Comparison of ENCODE assay signal across 11 cellular contexts in genomic region chr1:197915217-197915616, GRCh38. TPM values are rescaled to one million over a fixed set of nuclear protein-coding genes. Genes with fewer than 3 reads are reported as not detected.
A peak's percentile ranks its signal among the peaks of the same experiment; 100 is the strongest.
DNase-seq lines count a peak whose midpoint lies in the region; ATAC-seq and TF ChIP-seq lines count a peak whose summit lies in the region.
"Had no signal": no experiment of that assay in that cellular context is flagged by ENCODE, and none has a peak within 500 bp of the region (broad histone marks: within the 10 kb centered on the region; RNA-seq: fewer than 3 reads in every experiment).

No MANE protein-coding gene starts in this region.

- H3K4me3 Mint-ChIP-seq in activated naive CD8-positive, alpha-beta T cell, result peak overlapping the region; percentile 84
- no peak overlapping the region for H3K4me3 Mint-ChIP-seq in activated naive CD8-positive, alpha-beta T cell treated with anti-CD3 and anti-CD28 coated beads for 36 hours
- H3K4me3 Mint-ChIP-seq in brain, result peak overlapping the region; percentile 84 to 92 (median 87)
- peak overlapping the region; percentile 77 to 82 for H3K4me3 Mint-ChIP-seq in stimulated activated naive CD8-positive, alpha-beta T cell treated with anti-CD3 and anti-CD28 coated beads, Interleukin-15, amount 100 ng/mL, for 72 hours

- peaks cover 68% of the 10 kb centered on the region for H3K27me3 Mint-ChIP-seq in activated naive CD8-positive, alpha-beta T cell
- peaks cover 100% of the 10 kb centered on the region for H3K27me3 Mint-ChIP-seq in activated naive CD8-positive, alpha-beta T cell treated with anti-CD3 and anti-CD28 coated beads for 36 hours
- peaks cover 100% of the 10 kb centered on the region for H3K27me3 Mint-ChIP-seq in brain
- peaks cover 100% of the 10 kb centered on the region for H3K27me3 Mint-ChIP-seq in stimulated activated naive CD8-positive, alpha-beta T cell treated with anti-CD3 and anti-CD28 coated beads, Interleukin-15, amount 100 ng/mL, for 72 hours

- H3K4me3 ChIP-seq in MG63, result peak overlapping the region; percentile 49

- no peaks in the 10 kb centered on the region for H3K36me3 ChIP-seq in MG63
- H3K36me3 ChIP-seq: breast epithelium had no signal

- DNase-seq in activated naive CD8-positive, alpha-beta T cell treated with anti-CD3 and anti-CD28 coated beads for 36 hours, result no peak
- DNase-seq in MG63 (no peak), DMS114 treated with DMSO at 0.1 percent for 48 hours (lab: John Stamatoyannopoulos, UW; ENCODE audit: unreplicated experiment) (no peak)
- DNase-seq in stimulated activated naive CD8-positive, alpha-beta T cell treated with anti-CD3 and anti-CD28 coated beads, Interleukin-15, amount 100 ng/mL, for 72 hours, result no peak
- DNase-seq in activated T-cell treated with anti-CD3 and anti-CD28 coated beads, Interleukin-2, amount 50 U/mL, for 48 hours, result no peak
- DNase-seq: T-helper 9 cell had no signal

- ATAC-seq in stimulated activated naive CD8-positive, alpha-beta T cell treated with anti-CD3 and anti-CD28 coated beads, Interleukin-15, amount 100 ng/mL, for 72 hours, result no peak
- ATAC-seq in HG03521 (IDR thresholded peaks at IDR 0.05; ENCODE audit: unreplicated experiment), result no peak

- peaks cover 79% of the 10 kb centered on the region for H3K4me1 Mint-ChIP-seq in activated naive CD8-positive, alpha-beta T cell (ENCODE audit: low read depth)
- H3K4me1 Mint-ChIP-seq in activated naive CD8-positive, alpha-beta T cell treated with anti-CD3 and anti-CD28 coated beads for 36 hours, result peaks cover 72% of the 10 kb centered on the region
- peaks cover 88% of the 10 kb centered on the region for H3K4me1 Mint-ChIP-seq in brain
- H3K4me1 Mint-ChIP-seq in stimulated activated naive CD8-positive, alpha-beta T cell treated with anti-CD3 and anti-CD28 coated beads, Interleukin-15, amount 100 ng/mL, for 72 hours, result peaks cover 96% of the 10 kb centered on the region

- no peaks in the 10 kb centered on the region for H3K36me3 Mint-ChIP-seq in activated naive CD8-positive, alpha-beta T cell
- no peaks in the 10 kb centered on the region for H3K36me3 Mint-ChIP-seq in activated naive CD8-positive, alpha-beta T cell treated with anti-CD3 and anti-CD28 coated beads for 36 hours
- no peaks in the 10 kb centered on the region for H3K36me3 Mint-ChIP-seq in brain

- no peaks in the 10 kb centered on the region for H3K9me3 Mint-ChIP-seq in activated naive CD8-positive, alpha-beta T cell (ENCODE audit: low read depth)
- H3K9me3 Mint-ChIP-seq in activated naive CD8-positive, alpha-beta T cell treated with anti-CD3 and anti-CD28 coated beads for 36 hours, result no peaks in the 10 kb centered on the region
- peaks cover 0 to 5% (median 3%) of the 10 kb centered on the region in 5 experiments for H3K9me3 Mint-ChIP-seq in brain
- H3K9me3 Mint-ChIP-seq in stimulated activated naive CD8-positive, alpha-beta T cell treated with anti-CD3 and anti-CD28 coated beads, Interleukin-15, amount 100 ng/mL, for 72 hours, result no peaks in the 10 kb centered on the region

- peaks cover 5% of the 10 kb centered on the region; the same call in 1 of the 2 replicates for H3K27me3 ChIP-seq in MG63

- H3K27ac Mint-ChIP-seq in activated naive CD8-positive, alpha-beta T cell, result no peak overlapping the region
- H3K27ac Mint-ChIP-seq in activated naive CD8-positive, alpha-beta T cell treated with anti-CD3 and anti-CD28 coated beads for 36 hours, result no peak overlapping the region
- peak overlapping the region in 4 of 5 experiments; percentile 46 to 89 (median 59) for H3K27ac Mint-ChIP-seq in brain
- no peak overlapping the region for H3K27ac Mint-ChIP-seq in stimulated activated naive CD8-positive, alpha-beta T cell treated with anti-CD3 and anti-CD28 coated beads, Interleukin-15, amount 100 ng/mL, for 72 hours

- TF ChIP-seq CTCF in brain (conservative IDR thresholded peaks at IDR 0.05), result no peak

- H3K9me3 ChIP-seq in MG63, result no peaks in the 10 kb centered on the region
- H3K9me3 ChIP-seq: breast epithelium had no signal

RNA-seq across cellular contexts. Expression of gene LHX9, which starts 2.0 kb away (rescaled TPM):
- not detected for total RNA-seq in activated naive CD8-positive, alpha-beta T cell treated with anti-CD3 and anti-CD28 coated beads for 36 hours
- total RNA-seq in MG63 (2014; rRNA removed; shearing (Covaris generic); ENCODE audit: low replicate concordance), result 0.37 and 0.76 TPM in 2 replicates
- not detected for polyA plus RNA-seq in brain (ENCODE audit: insufficient read depth, low read depth, low replicate concordance)
- total RNA-seq: breast epithelium, OCI-LY7 had no signal

RNA-seq across cellular contexts. Expression of gene C1orf53, which starts 12.8 kb away (rescaled TPM):
- under 1 TPM; 0.54 to 0.95 TPM for total RNA-seq in activated naive CD8-positive, alpha-beta T cell treated with anti-CD3 and anti-CD28 coated beads for 36 hours
- total RNA-seq in MG63 (2014; rRNA removed; shearing (Covaris generic); ENCODE audit: low replicate concordance), result 7.6 and 12.6 TPM in 2 replicates
- 2.3 TPM for polyA plus RNA-seq in brain (ENCODE audit: insufficient read depth, low read depth, low replicate concordance)

Comparison
In these comparisons a context has a peak if more than half of its experiments do, and no peak if none do; other contexts are left out.
1. H3K27ac Mint-ChIP-seq: peak in brain (4 of 5); none in activated naive CD8-positive, alpha-beta T cell (single experiment), activated naive CD8-positive, alpha-beta T cell treated with anti-CD3 and anti-CD28 coated beads for 36 hours (single experiment) and stimulated activated naive CD8-positive, alpha-beta T cell treated with anti-CD3 and anti-CD28 coated beads, Interleukin-15, amount 100 ng/mL, for 72 hours (0 of 2).